ENCODE assay signal across 14 cellular contexts in genomic region chr17:57823469-57824401, GRCh38. TPM values are rescaled to one million over a fixed set of nuclear protein-coding genes. Genes with fewer than 3 reads are reported as not detected.
DNase-seq lines count a peak whose midpoint lies in the region; ATAC-seq and TF ChIP-seq lines count a peak whose summit lies in the region.
"Had no signal": no experiment of that assay in that cellular context is flagged by ENCODE, and none has a peak within 500 bp of the region (broad histone marks: within the 10 kb centered on the region; RNA-seq: fewer than 3 reads in every experiment).

No MANE protein-coding gene starts in this region.

- no TSS peak for BruUV-seq in Calu3 (replicated peaks; lab: Mats Ljungman, UMichigan)

- no peaks in the 10 kb centered on the region for H3K9me3 Mint-ChIP-seq in Calu3 (ENCODE audit: low read depth, unreplicated experiment)
- H3K9me3 Mint-ChIP-seq: activated naive CD8-positive, alpha-beta T cell treated with anti-CD3 and anti-CD28 coated beads for 36 hours; neural crest cell had no signal

- H3K27ac ChIP-seq in WERI-Rb-1 (peak overlapping the region; percentile 83), lung (ENCODE audit: low read depth in 1 of 2, low read length in 1 of 2) (no peak overlapping the region)
- H3K27ac ChIP-seq: RWPE1 had no signal

- intact Hi-C loops in Calu3 (cut with micrococcal nuclease; ENCODE audit: unreplicated experiment): no loop called here

- peak overlapping the region; percentile 37 for H3K4me3 ChIP-seq in WERI-Rb-1 (ENCODE audit: low read depth, low read length)
- H3K4me3 ChIP-seq in lung: no peak overlapping the region

- H3K4me1 Mint-ChIP-seq in Calu3 (ENCODE audit: low read depth, unreplicated experiment): no peaks in the 10 kb centered on the region
- H3K4me1 Mint-ChIP-seq: activated naive CD8-positive, alpha-beta T cell treated with anti-CD3 and anti-CD28 coated beads for 36 hours had no signal

- H3K4me3 Mint-ChIP-seq in Calu3 (ENCODE audit: low read depth, unreplicated experiment): no peak overlapping the region
- H3K4me3 Mint-ChIP-seq: activated naive CD8-positive, alpha-beta T cell treated with anti-CD3 and anti-CD28 coated beads for 36 hours; neural crest cell had no signal

- WGBS in lung, 2 donors: 62 to 66% methylated on average over 15 of the region's 15 CpGs

- peak; percentile 27 for ATAC-seq in lung (ENCODE audit: insufficient read depth, low FRiP score)
- ATAC-seq in GM19328 (IDR thresholded peaks at IDR 0.05; ENCODE audit: unreplicated experiment): no peak
- ATAC-seq: left colon had no signal

- H3K36me3 Mint-ChIP-seq in Calu3 (ENCODE audit: insufficient read depth, unreplicated experiment): no peaks in the 10 kb centered on the region
- H3K36me3 Mint-ChIP-seq: activated naive CD8-positive, alpha-beta T cell treated with anti-CD3 and anti-CD28 coated beads for 36 hours had no signal

- TF ChIP-seq CTCF in WERI-Rb-1 (IDR thresholded peaks at IDR 0.05; ENCODE audit: low read depth, low read length): no peak
- TF ChIP-seq CTCF in lung (IDR thresholded peaks at IDR 0.05; ENCODE audit: control extremely low read depth, extremely low read depth): no peak
- no peak for TF ChIP-seq CTCF in Calu3 (IDR thresholded peaks at IDR 0.05; ENCODE audit: unreplicated experiment)

- DNase-seq in GM03348 (ENCODE audit: low spot score) (peak; percentile 21), NCI-H1930 (lab: John Stamatoyannopoulos, UW) (peak; percentile 61 to 72), WERI-Rb-1 (peak; percentile 66), lung (ENCODE audit: low spot score) (no peak), NCI-H1048 (lab: John Stamatoyannopoulos, UW) (no peak), Calu3 (no peak), Kasumi-1 (lab: John Stamatoyannopoulos, UW) (no peak)
- DNase-seq: activated naive CD8-positive, alpha-beta T cell treated with anti-CD3 and anti-CD28 coated beads for 36 hours; glutamatergic neuron; left colon; NCI-H1694 treated with DMSO at 0.1 percent for 48 hours had no signal

- no peaks in the 10 kb centered on the region for H3K4me1 ChIP-seq in lung (ENCODE audit: control insufficient read depth in 2 of 2, insufficient read depth in 2 of 2, low read length in 2 of 2)

- H3K27ac Mint-ChIP-seq in Calu3 (ENCODE audit: unreplicated experiment): no peak overlapping the region
- H3K27ac Mint-ChIP-seq: activated naive CD8-positive, alpha-beta T cell treated with anti-CD3 and anti-CD28 coated beads for 36 hours had no signal

- H3K27me3 Mint-ChIP-seq in Calu3 (ENCODE audit: unreplicated experiment): peaks cover 13% of the 10 kb centered on the region
- H3K27me3 Mint-ChIP-seq: activated naive CD8-positive, alpha-beta T cell treated with anti-CD3 and anti-CD28 coated beads for 36 hours had no signal

- no peaks in the 10 kb centered on the region for H3K27me3 ChIP-seq in WERI-Rb-1 (ENCODE audit: insufficient read depth, low read depth, severe bottlenecking)
- no peaks in the 10 kb centered on the region for H3K27me3 ChIP-seq in lung (ENCODE audit: control insufficient read depth, insufficient read depth)

- CTCF ChIA-PET in Calu3 (lab: Charles Lee): no interaction called here

- no peaks in the 10 kb centered on the region for H3K36me3 ChIP-seq in WERI-Rb-1
- no peaks in the 10 kb centered on the region for H3K36me3 ChIP-seq in lung (ENCODE audit: control insufficient read depth in 2 of 2, insufficient read depth in 2 of 2, low read length in 2 of 2)

- H3K9me3 ChIP-seq in WERI-Rb-1 (ENCODE audit: severe bottlenecking) (no peaks in the 10 kb centered on the region), lung (ENCODE audit: control insufficient read depth in 2 of 2, insufficient read depth in 1 of 2, low read length in 1 of 2) (no peaks in the 10 kb centered on the region)

RNA-seq across cellular contexts. Expression of gene MRPS23, which starts 26.1 kb away (rescaled TPM):
- total RNA-seq in lung (10 to 100 TPM; 15.7 to 43.2 TPM), Calu3 (2022) (38.1 and 49.0 TPM in 2 replicates)
- polyA plus RNA-seq in lung: 10 to 100 TPM; 19.9 to 44.9 TPM

Comparison
In these comparisons a context has a peak if more than half of its experiments do, and no peak if none do; other contexts are left out.
1. DNase-seq: peak in GM03348 (single experiment), NCI-H1930 (2 of 2) and WERI-Rb-1 (single experiment); none in lung (single experiment), NCI-H1048 (single experiment), Calu3 (single experiment) and Kasumi-1 (0 of 2).